ENCODE assay signal across 1 cellular context in the genomic region with DNA sequence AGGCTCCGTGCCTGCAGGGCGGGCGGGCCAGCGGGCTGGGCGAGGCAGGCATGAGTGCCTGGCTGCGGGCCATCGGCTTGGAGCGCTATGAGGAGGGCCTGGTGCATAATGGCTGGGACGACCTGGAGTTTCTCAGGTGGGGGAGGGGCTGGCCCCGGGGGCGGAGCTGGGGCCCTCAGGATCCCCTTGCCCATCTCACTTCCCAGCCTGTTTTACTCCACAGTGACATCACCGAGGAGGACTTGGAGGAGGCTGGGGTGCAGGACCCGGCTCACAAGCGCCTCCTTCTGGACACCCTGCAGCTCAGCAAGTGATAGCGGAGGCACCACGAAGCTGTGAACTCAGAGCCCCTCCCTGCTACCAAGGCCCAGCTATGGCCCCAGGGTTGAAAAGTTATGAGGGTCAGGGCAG.
TF ChIP-seq lines count a peak whose summit lies in the region.

No MANE protein-coding gene starts in this region.

TF ChIP-seq in K562, 482 proteins besides CTCF, POLR2A, EP300 and RAD21 (continued from another document):
- TF ChIP-seq, protein P1, sequence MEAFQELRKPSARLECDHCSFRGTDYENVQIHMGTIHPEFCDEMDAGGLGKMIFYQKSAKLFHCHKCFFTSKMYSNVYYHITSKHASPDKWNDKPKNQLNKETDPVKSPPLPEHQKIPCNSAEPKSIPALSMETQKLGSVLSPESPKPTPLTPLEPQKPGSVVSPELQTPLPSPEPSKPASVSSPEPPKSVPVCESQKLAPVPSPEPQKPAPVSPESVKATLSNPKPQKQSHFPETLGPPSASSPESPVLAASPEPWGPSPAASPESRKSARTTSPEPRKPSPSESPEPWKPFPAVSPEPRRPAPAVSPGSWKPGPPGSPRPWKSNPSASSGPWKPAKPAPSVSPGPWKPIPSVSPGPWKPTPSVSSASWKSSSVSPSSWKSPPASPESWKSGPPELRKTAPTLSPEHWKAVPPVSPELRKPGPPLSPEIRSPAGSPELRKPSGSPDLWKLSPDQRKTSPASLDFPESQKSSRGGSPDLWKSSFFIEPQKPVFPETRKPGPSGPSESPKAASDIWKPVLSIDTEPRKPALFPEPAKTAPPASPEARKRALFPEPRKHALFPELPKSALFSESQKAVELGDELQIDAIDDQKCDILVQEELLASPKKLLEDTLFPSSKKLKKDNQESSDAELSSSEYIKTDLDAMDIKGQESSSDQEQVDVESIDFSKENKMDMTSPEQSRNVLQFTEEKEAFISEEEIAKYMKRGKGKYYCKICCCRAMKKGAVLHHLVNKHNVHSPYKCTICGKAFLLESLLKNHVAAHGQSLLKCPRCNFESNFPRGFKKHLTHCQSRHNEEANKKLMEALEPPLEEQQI (IDR thresholded peaks at IDR 0.05): no peak
- TF ChIP-seq, protein P2, sequence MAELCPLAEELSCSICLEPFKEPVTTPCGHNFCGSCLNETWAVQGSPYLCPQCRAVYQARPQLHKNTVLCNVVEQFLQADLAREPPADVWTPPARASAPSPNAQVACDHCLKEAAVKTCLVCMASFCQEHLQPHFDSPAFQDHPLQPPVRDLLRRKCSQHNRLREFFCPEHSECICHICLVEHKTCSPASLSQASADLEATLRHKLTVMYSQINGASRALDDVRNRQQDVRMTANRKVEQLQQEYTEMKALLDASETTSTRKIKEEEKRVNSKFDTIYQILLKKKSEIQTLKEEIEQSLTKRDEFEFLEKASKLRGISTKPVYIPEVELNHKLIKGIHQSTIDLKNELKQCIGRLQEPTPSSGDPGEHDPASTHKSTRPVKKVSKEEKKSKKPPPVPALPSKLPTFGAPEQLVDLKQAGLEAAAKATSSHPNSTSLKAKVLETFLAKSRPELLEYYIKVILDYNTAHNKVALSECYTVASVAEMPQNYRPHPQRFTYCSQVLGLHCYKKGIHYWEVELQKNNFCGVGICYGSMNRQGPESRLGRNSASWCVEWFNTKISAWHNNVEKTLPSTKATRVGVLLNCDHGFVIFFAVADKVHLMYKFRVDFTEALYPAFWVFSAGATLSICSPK (IDR thresholded peaks at IDR 0.05; ENCODE audit: borderline replicate concordance): no peak
- TF ChIP-seq CC2D1A (IDR thresholded peaks at IDR 0.05) (no peak), ZNF324 (CRISPR knock-in tag; IDR thresholded peaks at IDR 0.05) (no peak), SMARCE1 (IDR thresholded peaks at IDR 0.05) (no peak), ZNF57 (CRISPR knock-in tag; IDR thresholded peaks at IDR 0.05) (no peak), YBX1 (IDR thresholded peaks at IDR 0.05) (no peak), MAZ (CRISPR knock-in tag; conservative IDR thresholded peaks at IDR 0.05 in 1 of 2, IDR thresholded peaks at IDR 0.05 in 1 of 2) (peak in 1 of 2 experiments; percentile 81; a peak in 2 of 4 replicates), PHF20 (IDR thresholded peaks at IDR 0.05; ENCODE audit: partially characterized antibody) (no peak), TARDBP (IDR thresholded peaks at IDR 0.05) (no peak), ATF7 (IDR thresholded peaks at IDR 0.05) (peak; percentile 77), RBM34 (IDR thresholded peaks at IDR 0.05; ENCODE audit: borderline replicate concordance, insufficient read depth, low read length) (no peak), JUN (IDR thresholded peaks at IDR 0.05; ENCODE audit: borderline replicate concordance, low read depth, low read length) (0 out of 2 replicates have a peak, but pooled peaks have one; percentile 28), JUN (CRISPR knock-in tag; IDR thresholded peaks at IDR 0.05; ENCODE audit: borderline replicate concordance) (no peak; the same call in 1 of the 2 replicates), TRIM28 (IDR thresholded peaks at IDR 0.05) (no peak), BCL6 (CRISPR knock-in tag; IDR thresholded peaks at IDR 0.05) (no peak), PTRF (tag; IDR thresholded peaks at IDR 0.05) (no peak), SETDB1 (IDR thresholded peaks at IDR 0.05; ENCODE audit: low read length) (no peak), ERF (CRISPR knock-in tag; IDR thresholded peaks at IDR 0.05) (no peak), RBM22 (IDR thresholded peaks at IDR 0.05; ENCODE audit: low read depth, low read length, poor library complexity, severe bottlenecking) (no peak), ZNF140 (CRISPR knock-in tag; IDR thresholded peaks at IDR 0.05) (no peak), SPI1 (IDR thresholded peaks at IDR 0.05; ENCODE audit: borderline replicate concordance, low read depth, low read length) (no peak), SAFB2 (IDR thresholded peaks at IDR 0.05; ENCODE audit: borderline replicate concordance, low read depth, low read length, severe bottlenecking) (no peak), CREB1 (IDR thresholded peaks at IDR 0.05) (no peak), CREB1 (CRISPR knock-in tag; IDR thresholded peaks at IDR 0.05) (no peak; the same call in 1 of the 2 replicates), ZNF24 (IDR thresholded peaks at IDR 0.05) (no peak), BHLHE40 (IDR thresholded peaks at IDR 0.05; ENCODE audit: low read length) (no peak), FOXA1 (IDR thresholded peaks at IDR 0.05; ENCODE audit: borderline replicate concordance) (no peak), XRCC5 (IDR thresholded peaks at IDR 0.05; ENCODE audit: low read depth, low read length) (peak; percentile 69; the same call in 1 of the 2 replicates), DACH1 (IDR thresholded peaks at IDR 0.05; ENCODE audit: partially characterized antibody) (no peak), NCOA1 (IDR thresholded peaks at IDR 0.05; ENCODE audit: low read depth) (no peak), JUND (IDR thresholded peaks at IDR 0.05; ENCODE audit: borderline replicate concordance, low read depth, low read length) (peak; percentile 69), JUND (tag; IDR thresholded peaks at IDR 0.05; ENCODE audit: borderline replicate concordance, low read depth, low read length) (peak; percentile 23; the same call in 1 of the 3 replicates), SOX6 (IDR thresholded peaks at IDR 0.05) (no peak), GTF2A2 (tag; IDR thresholded peaks at IDR 0.05) (no peak), HDAC6 (IDR thresholded peaks at IDR 0.05; ENCODE audit: low read depth, low read length) (no peak)
- TF ChIP-seq, protein P3, sequence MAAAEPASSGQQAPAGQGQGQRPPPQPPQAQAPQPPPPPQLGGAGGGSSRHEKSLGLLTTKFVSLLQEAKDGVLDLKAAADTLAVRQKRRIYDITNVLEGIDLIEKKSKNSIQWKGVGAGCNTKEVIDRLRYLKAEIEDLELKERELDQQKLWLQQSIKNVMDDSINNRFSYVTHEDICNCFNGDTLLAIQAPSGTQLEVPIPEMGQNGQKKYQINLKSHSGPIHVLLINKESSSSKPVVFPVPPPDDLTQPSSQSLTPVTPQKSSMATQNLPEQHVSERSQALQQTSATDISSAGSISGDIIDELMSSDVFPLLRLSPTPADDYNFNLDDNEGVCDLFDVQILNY (CRISPR knock-in tag; IDR thresholded peaks at IDR 0.05): no peak
- TF ChIP-seq, protein P4, sequence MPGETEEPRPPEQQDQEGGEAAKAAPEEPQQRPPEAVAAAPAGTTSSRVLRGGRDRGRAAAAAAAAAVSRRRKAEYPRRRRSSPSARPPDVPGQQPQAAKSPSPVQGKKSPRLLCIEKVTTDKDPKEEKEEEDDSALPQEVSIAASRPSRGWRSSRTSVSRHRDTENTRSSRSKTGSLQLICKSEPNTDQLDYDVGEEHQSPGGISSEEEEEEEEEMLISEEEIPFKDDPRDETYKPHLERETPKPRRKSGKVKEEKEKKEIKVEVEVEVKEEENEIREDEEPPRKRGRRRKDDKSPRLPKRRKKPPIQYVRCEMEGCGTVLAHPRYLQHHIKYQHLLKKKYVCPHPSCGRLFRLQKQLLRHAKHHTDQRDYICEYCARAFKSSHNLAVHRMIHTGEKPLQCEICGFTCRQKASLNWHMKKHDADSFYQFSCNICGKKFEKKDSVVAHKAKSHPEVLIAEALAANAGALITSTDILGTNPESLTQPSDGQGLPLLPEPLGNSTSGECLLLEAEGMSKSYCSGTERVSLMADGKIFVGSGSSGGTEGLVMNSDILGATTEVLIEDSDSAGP (CRISPR knock-in tag; IDR thresholded peaks at IDR 0.05): no peak
- TF ChIP-seq, protein P5, sequence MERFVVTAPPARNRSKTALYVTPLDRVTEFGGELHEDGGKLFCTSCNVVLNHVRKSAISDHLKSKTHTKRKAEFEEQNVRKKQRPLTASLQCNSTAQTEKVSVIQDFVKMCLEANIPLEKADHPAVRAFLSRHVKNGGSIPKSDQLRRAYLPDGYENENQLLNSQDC (CRISPR knock-in tag; IDR thresholded peaks at IDR 0.05): no peak
- TF ChIP-seq, protein P6, sequence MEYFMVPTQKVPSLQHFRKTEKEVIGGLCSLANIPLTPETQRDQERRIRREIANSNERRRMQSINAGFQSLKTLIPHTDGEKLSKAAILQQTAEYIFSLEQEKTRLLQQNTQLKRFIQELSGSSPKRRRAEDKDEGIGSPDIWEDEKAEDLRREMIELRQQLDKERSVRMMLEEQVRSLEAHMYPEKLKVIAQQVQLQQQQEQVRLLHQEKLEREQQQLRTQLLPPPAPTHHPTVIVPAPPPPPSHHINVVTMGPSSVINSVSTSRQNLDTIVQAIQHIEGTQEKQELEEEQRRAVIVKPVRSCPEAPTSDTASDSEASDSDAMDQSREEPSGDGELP (CRISPR knock-in tag; IDR thresholded peaks at IDR 0.05; ENCODE audit: borderline replicate concordance): peak; percentile 45; the same call in 1 of the 2 replicates
- TF ChIP-seq, protein P7, sequence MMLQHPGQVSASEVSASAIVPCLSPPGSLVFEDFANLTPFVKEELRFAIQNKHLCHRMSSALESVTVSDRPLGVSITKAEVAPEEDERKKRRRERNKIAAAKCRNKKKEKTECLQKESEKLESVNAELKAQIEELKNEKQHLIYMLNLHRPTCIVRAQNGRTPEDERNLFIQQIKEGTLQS (IDR thresholded peaks at IDR 0.05): peak; percentile 60
- TF ChIP-seq, protein P7 (CRISPR knock-in tag; conservative IDR thresholded peaks at IDR 0.05): no peak
- TF ChIP-seq, protein P8, sequence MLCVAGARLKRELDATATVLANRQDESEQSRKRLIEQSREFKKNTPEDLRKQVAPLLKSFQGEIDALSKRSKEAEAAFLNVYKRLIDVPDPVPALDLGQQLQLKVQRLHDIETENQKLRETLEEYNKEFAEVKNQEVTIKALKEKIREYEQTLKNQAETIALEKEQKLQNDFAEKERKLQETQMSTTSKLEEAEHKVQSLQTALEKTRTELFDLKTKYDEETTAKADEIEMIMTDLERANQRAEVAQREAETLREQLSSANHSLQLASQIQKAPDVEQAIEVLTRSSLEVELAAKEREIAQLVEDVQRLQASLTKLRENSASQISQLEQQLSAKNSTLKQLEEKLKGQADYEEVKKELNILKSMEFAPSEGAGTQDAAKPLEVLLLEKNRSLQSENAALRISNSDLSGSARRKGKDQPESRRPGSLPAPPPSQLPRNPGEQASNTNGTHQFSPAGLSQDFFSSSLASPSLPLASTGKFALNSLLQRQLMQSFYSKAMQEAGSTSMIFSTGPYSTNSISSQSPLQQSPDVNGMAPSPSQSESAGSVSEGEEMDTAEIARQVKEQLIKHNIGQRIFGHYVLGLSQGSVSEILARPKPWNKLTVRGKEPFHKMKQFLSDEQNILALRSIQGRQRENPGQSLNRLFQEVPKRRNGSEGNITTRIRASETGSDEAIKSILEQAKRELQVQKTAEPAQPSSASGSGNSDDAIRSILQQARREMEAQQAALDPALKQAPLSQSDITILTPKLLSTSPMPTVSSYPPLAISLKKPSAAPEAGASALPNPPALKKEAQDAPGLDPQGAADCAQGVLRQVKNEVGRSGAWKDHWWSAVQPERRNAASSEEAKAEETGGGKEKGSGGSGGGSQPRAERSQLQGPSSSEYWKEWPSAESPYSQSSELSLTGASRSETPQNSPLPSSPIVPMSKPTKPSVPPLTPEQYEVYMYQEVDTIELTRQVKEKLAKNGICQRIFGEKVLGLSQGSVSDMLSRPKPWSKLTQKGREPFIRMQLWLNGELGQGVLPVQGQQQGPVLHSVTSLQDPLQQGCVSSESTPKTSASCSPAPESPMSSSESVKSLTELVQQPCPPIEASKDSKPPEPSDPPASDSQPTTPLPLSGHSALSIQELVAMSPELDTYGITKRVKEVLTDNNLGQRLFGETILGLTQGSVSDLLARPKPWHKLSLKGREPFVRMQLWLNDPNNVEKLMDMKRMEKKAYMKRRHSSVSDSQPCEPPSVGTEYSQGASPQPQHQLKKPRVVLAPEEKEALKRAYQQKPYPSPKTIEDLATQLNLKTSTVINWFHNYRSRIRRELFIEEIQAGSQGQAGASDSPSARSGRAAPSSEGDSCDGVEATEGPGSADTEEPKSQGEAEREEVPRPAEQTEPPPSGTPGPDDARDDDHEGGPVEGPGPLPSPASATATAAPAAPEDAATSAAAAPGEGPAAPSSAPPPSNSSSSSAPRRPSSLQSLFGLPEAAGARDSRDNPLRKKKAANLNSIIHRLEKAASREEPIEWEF (CRISPR knock-in tag; IDR thresholded peaks at IDR 0.05): no peak
- TF ChIP-seq, protein P9, sequence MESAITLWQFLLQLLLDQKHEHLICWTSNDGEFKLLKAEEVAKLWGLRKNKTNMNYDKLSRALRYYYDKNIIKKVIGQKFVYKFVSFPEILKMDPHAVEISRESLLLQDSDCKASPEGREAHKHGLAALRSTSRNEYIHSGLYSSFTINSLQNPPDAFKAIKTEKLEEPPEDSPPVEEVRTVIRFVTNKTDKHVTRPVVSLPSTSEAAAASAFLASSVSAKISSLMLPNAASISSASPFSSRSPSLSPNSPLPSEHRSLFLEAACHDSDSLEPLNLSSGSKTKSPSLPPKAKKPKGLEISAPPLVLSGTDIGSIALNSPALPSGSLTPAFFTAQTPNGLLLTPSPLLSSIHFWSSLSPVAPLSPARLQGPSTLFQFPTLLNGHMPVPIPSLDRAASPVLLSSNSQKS (CRISPR knock-in tag; IDR thresholded peaks at IDR 0.05): no peak
TF ChIP-seq in K562: peak in this region for 17.
